Comparison of ENCODE assay signal across 13 cellular contexts in the genomic region with DNA sequence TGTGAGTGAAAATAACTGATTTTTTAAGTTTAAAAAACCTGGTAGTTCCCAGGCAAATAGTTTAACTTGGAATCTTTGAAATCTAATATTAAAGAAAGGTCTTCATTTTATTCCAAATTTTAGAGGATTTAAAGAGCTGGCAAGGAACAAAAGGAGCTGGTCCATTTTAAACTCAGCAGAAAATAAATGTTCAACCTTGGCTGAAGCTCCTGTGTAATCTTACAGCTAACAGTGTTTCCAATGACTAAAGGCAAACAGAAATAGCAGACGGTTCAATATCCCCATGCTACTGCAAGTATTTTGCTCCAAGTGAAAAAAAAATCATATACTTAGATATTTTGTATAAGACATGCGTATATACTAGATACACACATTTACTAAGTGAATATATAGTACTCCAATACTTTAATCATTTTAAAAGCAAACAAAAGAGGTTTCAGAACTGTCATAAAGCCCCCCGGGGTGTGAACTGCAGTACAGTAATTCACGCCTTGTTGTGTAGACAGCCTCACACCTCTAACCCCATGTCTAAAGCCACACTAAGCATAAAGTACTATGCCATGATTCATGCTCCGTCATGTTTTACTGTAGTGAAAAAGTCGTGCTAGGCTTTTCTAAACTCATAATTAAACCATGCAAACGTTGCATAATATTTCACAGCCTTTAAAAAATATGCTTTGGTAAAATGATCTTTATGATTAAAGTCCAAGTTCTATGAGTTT.
DNase-seq lines count a peak whose midpoint lies in the region; ATAC-seq, FAIRE-seq and TF ChIP-seq lines count a peak whose summit lies in the region.
"Had no signal": no experiment of that assay in that cellular context is flagged by ENCODE, and none has a peak within 500 bp of the region (broad histone marks: within the 10 kb centered on the region; RNA-seq: fewer than 3 reads in every experiment).

No MANE protein-coding gene starts in this region.

- H2BK15ac ChIP-seq in H9 (ENCODE audit: low read depth, low read length) = no peak overlapping the region

- TF ChIP-seq CTCF in chondrocyte (IDR thresholded peaks at IDR 0.05) = no peak
- TF ChIP-seq CTCF in HepG2 (CRISPR knock-in tag; IDR thresholded peaks at IDR 0.05) = no peak
- TF ChIP-seq CTCF in A673 (conservative IDR thresholded peaks at IDR 0.05; ENCODE audit: low read depth, low read length) = no peak
- TF ChIP-seq CTCF in upper lobe of left lung (IDR thresholded peaks at IDR 0.05) = no peak
- no peak for TF ChIP-seq CTCF in H9 (conservative IDR thresholded peaks at IDR 0.05)

- H3K56ac ChIP-seq in H9 (ENCODE audit: insufficient read length, low read depth, low read length) = no peak overlapping the region

- no peak overlapping the region for H2BK20ac ChIP-seq in H9 (ENCODE audit: low read depth, low read length, poor library complexity, severe bottlenecking)

- peaks cover 39% of the 10 kb centered on the region for H3K4me1 Mint-ChIP-seq in activated T-cell treated with anti-CD3 and anti-CD28 coated beads, Interleukin-2, amount 50 U/mL, for 72 hours (ENCODE audit: low read depth)
- H3K4me1 Mint-ChIP-seq in chondrocyte (ENCODE audit: low read depth) (peaks cover 47% of the 10 kb centered on the region), H9 (peaks cover 17 to 22% of the 10 kb centered on the region in 2 experiments)

- H3K79me2 ChIP-seq in HepG2 (ENCODE audit: insufficient read depth, low read length) (no peaks in the 10 kb centered on the region), H9 (ENCODE audit: insufficient read depth, low read length) (no peaks in the 10 kb centered on the region)

- no peak overlapping the region for H4K8ac ChIP-seq in H9 (replicated peaks; ENCODE audit: insufficient read length, low read depth, low read length)

- H2AFZ ChIP-seq in HepG2 (ENCODE audit: low read length) (no peak overlapping the region), H9 (ENCODE audit: low read length) (no peak overlapping the region)

- no peak overlapping the region for H3K18ac ChIP-seq in H9 (ENCODE audit: insufficient read length, low read depth, low read length)

- H3K36me3 ChIP-seq in HepG2 (replicated peaks in 1 of 2; ENCODE audit: control insufficient read depth in 1 of 2, insufficient read depth in 2 of 2, low read length in 2 of 2) (peaks cover 1 to 33% of the 10 kb centered on the region in 2 experiments; a peak in 3 of 5 replicates), A673 (ENCODE audit: insufficient read depth, low read length, poor library complexity, severe bottlenecking) (no peaks in the 10 kb centered on the region), upper lobe of left lung (peaks cover 14 to 44% (median 19%) of the 10 kb centered on the region in 4 donors)

- no peak overlapping the region for H3K23ac ChIP-seq in H9 (ENCODE audit: insufficient read length, low read depth, low read length)

- H3K9me3 ChIP-seq in HepG2 (ENCODE audit: low read length) = no peaks in the 10 kb centered on the region
- H3K9me3 ChIP-seq in A673 (ENCODE audit: low read depth, low read length, poor library complexity, severe bottlenecking) = no peaks in the 10 kb centered on the region
- no peaks in the 10 kb centered on the region for H3K9me3 ChIP-seq in upper lobe of left lung
- H3K9me3 ChIP-seq in H9 (ENCODE audit: control insufficient read depth, low read depth, low read length) = no peaks in the 10 kb centered on the region

- no peak for TF ChIP-seq RAD21 in HepG2 (CRISPR knock-in tag; IDR thresholded peaks at IDR 0.05)

- no peak overlapping the region for H4K91ac ChIP-seq in H9 (ENCODE audit: insufficient read length, low read depth, low read length)

- H3K27me3 Mint-ChIP-seq in activated T-cell treated with anti-CD3 and anti-CD28 coated beads, Interleukin-2, amount 50 U/mL, for 72 hours (ENCODE audit: low read depth) = no peaks in the 10 kb centered on the region
- no peaks in the 10 kb centered on the region for H3K27me3 Mint-ChIP-seq in chondrocyte (ENCODE audit: low read depth)
- H3K27me3 Mint-ChIP-seq in H9 (ENCODE audit: low read depth) = peaks cover 7% of the 10 kb centered on the region; the same call in 1 of the 2 replicates

- no peaks in the 10 kb centered on the region for H4K20me1 ChIP-seq in HepG2 (ENCODE audit: insufficient read depth, low read length)
- no peaks in the 10 kb centered on the region for H4K20me1 ChIP-seq in H9 (ENCODE audit: control insufficient read depth, insufficient read depth, insufficient read length)

- in situ Hi-C loops in HepG2 (cut with HindIII; ENCODE audit: extremely low pct_ligation_motif_present, low pct_unique_long_range_greater_than_20kb) = loop anchor here (5.0 kb wide), 1 partner anchor 86 kb away; no protein-coding TSS in a partner anchor

- H3K79me1 ChIP-seq in H9 (ENCODE audit: insufficient read depth, low read depth, low read length, poor library complexity, severe bottlenecking) = no peaks in the 10 kb centered on the region

- no peak overlapping the region for H2BK12ac ChIP-seq in H9 (ENCODE audit: insufficient read length, low read depth, low read length)

- H3K4me3 ChIP-seq in HepG2 (replicated peaks in 1 of 3; ENCODE audit: insufficient read depth in 1 of 3, low read depth in 2 of 3, low read length in 3 of 3) = no peak overlapping the region
- H3K4me3 ChIP-seq in A673 (ENCODE audit: low read depth, low read length, poor library complexity, severe bottlenecking) = no peak overlapping the region
- H3K4me3 ChIP-seq in upper lobe of left lung = no peak overlapping the region

- H3K14ac ChIP-seq in H9 (ENCODE audit: insufficient read depth, low read length) = no peak overlapping the region

- no peak overlapping the region for H3K4me3 Mint-ChIP-seq in activated T-cell treated with anti-CD3 and anti-CD28 coated beads, Interleukin-2, amount 50 U/mL, for 72 hours
- no peak overlapping the region for H3K4me3 Mint-ChIP-seq in chondrocyte (ENCODE audit: unreplicated experiment)
- no peak overlapping the region for H3K4me3 Mint-ChIP-seq in H9

- no peaks in the 10 kb centered on the region for H3K9me3 Mint-ChIP-seq in activated T-cell treated with anti-CD3 and anti-CD28 coated beads, Interleukin-2, amount 50 U/mL, for 72 hours
- peaks cover 10% of the 10 kb centered on the region for H3K9me3 Mint-ChIP-seq in chondrocyte (ENCODE audit: low read depth)
- H3K9me3 Mint-ChIP-seq in H9 = peaks cover 8% of the 10 kb centered on the region in 2 experiments

- POLR2A ChIA-PET in HepG2 (lab: Yijun Ruan, JAX) (interaction anchor here (1.0 to 5.1 kb wide), 8 partner anchors 12 to 87 kb away, joined by 3 to 36 read pairs (median 6); no protein-coding TSS in a partner anchor), A673 (lab: Charles Lee; ENCODE audit: low non-redundant PET) (no interaction called here)

- ATAC-seq in activated T-cell treated with anti-CD3 and anti-CD28 coated beads, Interleukin-2, amount 50 U/mL, for 72 hours (replicated peaks in 1 of 2) = peak; percentile 45 to 82
- ATAC-seq in HepG2 (peak; percentile 73), upper lobe of left lung (ENCODE audit: low FRiP score in 2 of 2) (no peak)

- WGBS in HepG2 (ENCODE audit: low lambda C conversion rate) = 50% methylated on average over 7 of the region's 7 CpGs
- WGBS in upper lobe of left lung, 2 donors = 64 to 70% methylated on average over 7 of the region's 7 CpGs
- WGBS in H9 (ENCODE audit: extremely low coverage, insufficient read length, low lambda C conversion rate) = no CpG with 5 or more reads among the region's 7 CpGs

- H2BK120ac ChIP-seq in H9 (ENCODE audit: low read depth, low read length, poor library complexity, severe bottlenecking) = no peak overlapping the region

- H3K27me3 ChIP-seq in HepG2 (ENCODE audit: control insufficient read depth in 1 of 2, insufficient read depth in 2 of 2, low read length in 2 of 2) (no peaks in the 10 kb centered on the region), A673 (replicated peaks; ENCODE audit: insufficient read depth, low read depth, low read length, poor library complexity) (peaks cover 7% of the 10 kb centered on the region), upper lobe of left lung (no peaks in the 10 kb centered on the region), H9 (ENCODE audit: insufficient read depth, low read length) (no peaks in the 10 kb centered on the region)

- no peak overlapping the region for H3T11ph ChIP-seq in H9 (ENCODE audit: low read length)

- peak overlapping the region; percentile 11 for H3K27ac Mint-ChIP-seq in activated T-cell treated with anti-CD3 and anti-CD28 coated beads, Interleukin-2, amount 50 U/mL, for 72 hours
- H3K27ac Mint-ChIP-seq in chondrocyte (ENCODE audit: unreplicated experiment) (peak overlapping the region; percentile 8), H9 (no peak overlapping the region)

- no peak overlapping the region for H4K5ac ChIP-seq in H9 (ENCODE audit: insufficient read length, low read depth, low read length)

- TF ChIP-seq POLR2A in HepG2 (IDR thresholded peaks at IDR 0.05; ENCODE audit: insufficient read depth in 1 of 2, low read depth in 2 of 2, low read length in 2 of 2) (no peak), upper lobe of left lung (IDR thresholded peaks at IDR 0.05) (no peak)

- H3K4ac ChIP-seq in H9 (ENCODE audit: low read depth, low read length) = no peak overlapping the region

- H3K9ac ChIP-seq in HepG2 (ENCODE audit: insufficient read depth, low read depth, low read length) (no peak overlapping the region), H9 (ENCODE audit: extremely low read depth, insufficient read length, low read length) (no peak overlapping the region)

- 0 out of 2 replicates have a peak overlapping the region, but pooled peaks have one; percentile 25 for H3K4me2 ChIP-seq in HepG2 (ENCODE audit: low read depth, low read length)
- no peak overlapping the region for H3K4me2 ChIP-seq in H9 (ENCODE audit: insufficient read depth, insufficient read length, low read length)

- TF ChIP-seq EP300 in HepG2 (IDR thresholded peaks at IDR 0.05; ENCODE audit: low read depth in 2 of 2, low read length in 2 of 2) (no peak), HepG2 (CRISPR knock-in tag; IDR thresholded peaks at IDR 0.05; ENCODE audit: borderline replicate concordance) (no peak), upper lobe of left lung (IDR thresholded peaks at IDR 0.05) (no peak)

- no peak overlapping the region for H2AK5ac ChIP-seq in H9 (ENCODE audit: insufficient read length, low read length)

- H3K23me2 ChIP-seq in H9 (ENCODE audit: insufficient read length, low read depth, low read length, poor library complexity, severe bottlenecking) = no peaks in the 10 kb centered on the region

- peak overlapping the region; percentile 41 for H3K27ac ChIP-seq in HepG2 (ENCODE audit: extremely low read length, insufficient read depth, low read length)
- H3K27ac ChIP-seq in A673 (ENCODE audit: low read depth, low read length, poor library complexity, severe bottlenecking) = no peak overlapping the region
- H3K27ac ChIP-seq in upper lobe of left lung = no peak overlapping the region
- no peak overlapping the region for H3K27ac ChIP-seq in H9 (ENCODE audit: insufficient read length, low read depth, low read length)

- CTCF ChIA-PET in HepG2 (lab: Yijun Ruan, JAX; ENCODE audit: low intra/inter-chr PET ratio, low total read pairs) (no interaction called here), A673 (lab: Charles Lee) (no interaction called here)

- peaks cover 15 to 41% of the 10 kb centered on the region in 2 donors for H3K36me3 Mint-ChIP-seq in activated T-cell treated with anti-CD3 and anti-CD28 coated beads, Interleukin-2, amount 50 U/mL, for 72 hours (ENCODE audit: insufficient read depth in 2 of 2)
- H3K36me3 Mint-ChIP-seq in chondrocyte (ENCODE audit: low read depth) (peaks cover 33% of the 10 kb centered on the region), H9 (ENCODE audit: insufficient read depth in 1 of 3, low read depth in 3 of 3) (peaks cover 0 to 17% (median 0%) of the 10 kb centered on the region in 3 experiments; a peak in 4 of 7 replicates)

- FAIRE-seq in HepG2 (lab: Jason Lieb, UNC) = no peak
- FAIRE-seq: H54 had no signal

- no peak for DNase-seq in activated T-cell treated with anti-CD3 and anti-CD28 coated beads, Interleukin-2, amount 50 U/mL, for 72 hours
- DNase-seq in activated T-cell treated with anti-CD3 and anti-CD28 coated beads for 4 hours = no peak
- no peak for DNase-seq in chondrocyte (ENCODE audit: low spot score)
- no peak for DNase-seq in HepG2 (ENCODE audit: low spot score)
- DNase-seq in putamen (ENCODE audit: low spot score) = no peak
- DNase-seq in A673 (ENCODE audit: low spot score) = no peak
- no peak for DNase-seq in upper lobe of left lung
- no peak for DNase-seq in H9
- DNase-seq: activated naive CD4-positive, alpha-beta T cell treated with Interleukin-2 at 50 U/mL for 16 hours; cortex of kidney; NCI-H226; nucleus accumbens had no signal

- no peak overlapping the region for H2BK5ac ChIP-seq in H9 (ENCODE audit: insufficient read length, low read length)

- no TSS peak for BruUV-seq in HepG2 (replicated peaks; lab: Mats Ljungman, UMichigan)
- no TSS peak for BruUV-seq in A673 (replicated peaks; lab: Mats Ljungman, UMichigan)

- H3K4me1 ChIP-seq in HepG2 (ENCODE audit: insufficient read depth, low read length) = peaks cover 64% of the 10 kb centered on the region
- H3K4me1 ChIP-seq in A673 (ENCODE audit: insufficient read depth, low read length, poor library complexity, severe bottlenecking) = no peaks in the 10 kb centered on the region
- H3K4me1 ChIP-seq in upper lobe of left lung = peaks cover 0 to 17% (median 9%) of the 10 kb centered on the region in 4 donors
- no peaks in the 10 kb centered on the region for H3K4me1 ChIP-seq in H9 (ENCODE audit: insufficient read depth, low read length)

- intact Hi-C loops in HepG2 (cut with micrococcal nuclease; ENCODE audit: unreplicated experiment) = loop anchor here (5.0 kb wide), 4 partner anchors 36 to 601 kb away; no protein-coding TSS in a partner anchor
- intact Hi-C loops in A673 (cut with micrococcal nuclease; ENCODE audit: unreplicated experiment) = no loop called here

Comparison
In these comparisons a context has a peak if more than half of its experiments do, and no peak if none do; other contexts are left out.
1. ATAC-seq: peak in activated T-cell treated with anti-CD3 and anti-CD28 coated beads, Interleukin-2, amount 50 U/mL, for 72 hours (2 of 2) and HepG2 (single experiment); none in upper lobe of left lung (0 of 2).
2. H3K27ac Mint-ChIP-seq: peak in activated T-cell treated with anti-CD3 and anti-CD28 coated beads, Interleukin-2, amount 50 U/mL, for 72 hours (single experiment) and chondrocyte (single experiment); none in H9 (0 of 3).